Comparison of ENCODE assay signal across 7 cellular contexts in genomic region chr16:29106259-29106908, GRCh38.
DNase-seq lines count a peak whose midpoint lies in the region; ATAC-seq and TF ChIP-seq lines count a peak whose summit lies in the region.
"Not testable (repeated sequence)": the region's sequence is repeated elsewhere in the genome, so short reads cannot be mapped to it uniquely, and the experiment has no call there.

No MANE protein-coding gene starts in this region.

- RAD21 ChIA-PET in HCT116 (lab: Charles Lee; ENCODE audit: low non-redundant PET in 1 of 2, low total read pairs in 2 of 2, uncharacterized antibody in 2 of 2, unreplicated experiment in 2 of 2): not testable (repeated sequence)

- H3K36me3 ChIP-seq in CD8-positive, alpha-beta memory T cell (ENCODE audit: insufficient read depth, low read length); HCT116 (ENCODE audit: control insufficient read depth in 1 of 2, insufficient read depth in 2 of 2, low read length in 2 of 2); NT2/D1 (ENCODE audit: insufficient read depth, insufficient read length, low read length); brain microvascular endothelial cell (replicated peaks); endodermal cell (ENCODE audit: control insufficient read depth, insufficient read depth, low read length); mucosa of stomach (ENCODE audit: control insufficient read depth, insufficient read depth, low read length): not testable (repeated sequence)

- not testable (repeated sequence) for H3K9ac ChIP-seq in HCT116 (ENCODE audit: low read length); NT2/D1 (ENCODE audit: insufficient read length, low read depth); endodermal cell (ENCODE audit: extremely low read depth, low read length, poor library complexity, severe bottlenecking)
- H3K9ac ChIP-seq in mucosa of stomach (ENCODE audit: low read length): peak overlapping the region; percentile 47

- peaks cover 4 to 61% (median 10%) of the 10 kb centered on the region in 3 donors for H3K36me3 Mint-ChIP-seq in CD8-positive, alpha-beta memory T cell
- not testable (repeated sequence) for H3K36me3 Mint-ChIP-seq in endodermal cell (ENCODE audit: low read depth)
- peaks cover 9 to 39% (median 17%) of the 10 kb centered on the region in 3 donors for H3K36me3 Mint-ChIP-seq in immature natural killer cell

- not testable (repeated sequence) for H2AFZ ChIP-seq in HCT116 (ENCODE audit: low read depth, low read length, poor library complexity, severe bottlenecking)

- not testable (repeated sequence) for H3K4me3 ChIP-seq in CD8-positive, alpha-beta memory T cell (ENCODE audit: low read length); HCT116 (replicated peaks in 1 of 2; ENCODE audit: low read depth in 1 of 2, low read length in 2 of 2); brain microvascular endothelial cell (ENCODE audit: low read depth, low read length); endodermal cell (ENCODE audit: low read length); mucosa of stomach (ENCODE audit: low read length)
- H3K4me3 ChIP-seq in NT2/D1 (ENCODE audit: insufficient read length, low read depth): peak overlapping the region; percentile 22

- not testable (repeated sequence) for TF ChIP-seq CTCF in HCT116 (IDR thresholded peaks at IDR 0.05 in 2 of 3, conservative IDR thresholded peaks at IDR 0.05 in 1 of 3; ENCODE audit: borderline replicate concordance in 1 of 3, insufficient read depth in 1 of 3, low read depth in 2 of 3, low read length in 2 of 3); brain microvascular endothelial cell (IDR thresholded peaks at IDR 0.05; ENCODE audit: low read depth, low read length, missing control alignments); endodermal cell (conservative IDR thresholded peaks at IDR 0.05)

- intact Hi-C loops in HCT116 (cut with micrococcal nuclease): not testable (repeated sequence)

- in situ Hi-C loops in brain microvascular endothelial cell (cut with HindIII; ENCODE audit: low pct_ligation_motif_present, low sequenced_read_pairs): not testable (repeated sequence)

- not testable (repeated sequence) for TF ChIP-seq RAD21 in HCT116 (IDR thresholded peaks at IDR 0.05; ENCODE audit: low read depth)

- not testable (repeated sequence) for H3K4me2 ChIP-seq in HCT116 (ENCODE audit: low read length)

- H4K20me1 ChIP-seq in HCT116 (ENCODE audit: insufficient read depth): not testable (repeated sequence)

- H3K27me3 Mint-ChIP-seq in CD8-positive, alpha-beta memory T cell; immature natural killer cell (ENCODE audit: low read depth in 3 of 3): not testable (repeated sequence)
- peaks cover 24% of the 10 kb centered on the region for H3K27me3 Mint-ChIP-seq in endodermal cell (ENCODE audit: insufficient read depth)

- H3K4me1 Mint-ChIP-seq in CD8-positive, alpha-beta memory T cell: peaks cover 6 to 12% (median 9%) of the 10 kb centered on the region in 3 donors
- not testable (repeated sequence) for H3K4me1 Mint-ChIP-seq in endodermal cell
- peaks cover 27% of the 10 kb centered on the region in 2 donors for H3K4me1 Mint-ChIP-seq in immature natural killer cell

- not testable (repeated sequence) for H3K27me3 ChIP-seq in CD8-positive, alpha-beta memory T cell (ENCODE audit: insufficient read depth, low read length, poor library complexity, severe bottlenecking); HCT116 (ENCODE audit: insufficient read depth, low read length); NT2/D1 (ENCODE audit: insufficient read depth, insufficient read length); brain microvascular endothelial cell (replicated peaks); mucosa of stomach (ENCODE audit: control insufficient read depth, insufficient read depth, low read length)
- H3K27me3 ChIP-seq in endodermal cell (ENCODE audit: control insufficient read depth, insufficient read depth, low read length, poor library complexity, severe bottlenecking): peaks cover 15% of the 10 kb centered on the region

- POLR2A ChIA-PET in CD8-positive, alpha-beta memory T cell (lab: Charles Lee); HCT116 (lab: Charles Lee): not testable (repeated sequence)

- not testable (repeated sequence) for DNase-seq in CD8-positive, alpha-beta memory T cell; HCT116 (ENCODE audit: low read depth, low spot score); NT2/D1 (ENCODE audit: low read depth, low spot score); endodermal cell; immature natural killer cell
- DNase-seq in brain microvascular endothelial cell: peak; percentile 8

- ATAC-seq in HCT116: peak; percentile 51; the same call in 1 of the 2 replicates

- not testable (repeated sequence) for H3K9me3 ChIP-seq in CD8-positive, alpha-beta memory T cell (ENCODE audit: low read length); HCT116 (ENCODE audit: control insufficient read depth in 1 of 2, insufficient read depth in 1 of 2, low read depth in 1 of 2, low read length in 2 of 2); NT2/D1 (ENCODE audit: insufficient read depth, low read length); endodermal cell (ENCODE audit: control insufficient read depth, low read length); mucosa of stomach (ENCODE audit: control insufficient read depth, low read length)

- WGBS in endodermal cell (ENCODE audit: insufficient coverage in 1 of 2, insufficient read length in 1 of 2), 2 experiments: 95% methylated on average over 3 of the region's 8 CpGs; no CpG with 5 or more reads in 1 of the 2 experiments

- not testable (repeated sequence) for H3K79me2 ChIP-seq in HCT116 (ENCODE audit: insufficient read depth, low read length)

- not testable (repeated sequence) for H3K9me2 ChIP-seq in HCT116 (ENCODE audit: insufficient read depth)

- not testable (repeated sequence) for H3K9me3 Mint-ChIP-seq in CD8-positive, alpha-beta memory T cell; endodermal cell; immature natural killer cell

- H3K4me3 Mint-ChIP-seq in CD8-positive, alpha-beta memory T cell: not testable (repeated sequence)
- H3K4me3 Mint-ChIP-seq in endodermal cell (peak overlapping the region; percentile 53), immature natural killer cell (peak overlapping the region in 1 of 5 donors; percentile 2)

- not testable (repeated sequence) for H3K27ac ChIP-seq in CD8-positive, alpha-beta memory T cell (ENCODE audit: low read depth, low read length); HCT116 (ENCODE audit: low read depth, low read length); brain microvascular endothelial cell; endodermal cell (ENCODE audit: low read depth, low read length)

- H3K27ac Mint-ChIP-seq in CD8-positive, alpha-beta memory T cell: peak overlapping the region in 5 of 8 donors; percentile 42 to 74 (median 51)
- H3K27ac Mint-ChIP-seq in endodermal cell: not testable (repeated sequence)
- peak overlapping the region in 4 of 6 donors; percentile 31 to 73 (median 44) for H3K27ac Mint-ChIP-seq in immature natural killer cell

- not testable (repeated sequence) for BruUV-seq in HCT116 (replicated peaks; lab: Mats Ljungman, UMichigan)

- not testable (repeated sequence) for TF ChIP-seq POLR2A in HCT116 (IDR thresholded peaks at IDR 0.05; ENCODE audit: borderline replicate concordance, extremely low read depth, insufficient read depth, insufficient read length)

- CTCF ChIA-PET in CD8-positive, alpha-beta memory T cell (lab: Charles Lee); HCT116 (lab: Charles Lee): not testable (repeated sequence)

- H3K4me1 ChIP-seq in CD8-positive, alpha-beta memory T cell (ENCODE audit: insufficient read depth, low read length); HCT116 (ENCODE audit: control insufficient read depth in 1 of 2, insufficient read depth in 2 of 2, low read length in 2 of 2); NT2/D1 (ENCODE audit: insufficient read depth, insufficient read length); endodermal cell (ENCODE audit: control insufficient read depth, insufficient read depth, low read length); mucosa of stomach (ENCODE audit: control insufficient read depth, insufficient read depth, low read length): not testable (repeated sequence)
